Comparison of ENCODE assay signal across 1 cellular context in genomic region chr3:30496496-30496966, GRCh38.
TF ChIP-seq lines count a peak whose summit lies in the region.

No MANE protein-coding gene starts in this region.

TF ChIP-seq in endothelial cell of umbilical vein, 7 proteins besides CTCF, POLR2A, EP300 and RAD21:
- TF ChIP-seq POLR2AphosphoS5 (IDR thresholded peaks at IDR 0.05; ENCODE audit: insufficient read depth, low read depth, low read length) = no peak
- TF ChIP-seq, protein P1, sequence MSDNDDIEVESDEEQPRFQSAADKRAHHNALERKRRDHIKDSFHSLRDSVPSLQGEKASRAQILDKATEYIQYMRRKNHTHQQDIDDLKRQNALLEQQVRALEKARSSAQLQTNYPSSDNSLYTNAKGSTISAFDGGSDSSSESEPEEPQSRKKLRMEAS (IDR thresholded peaks at IDR 0.05; ENCODE audit: insufficient read depth, insufficient read length) = no peak
- TF ChIP-seq EZH2 (IDR thresholded peaks at IDR 0.05; ENCODE audit: borderline replicate concordance, low read depth, low read length, severe bottlenecking) = no peak
